In genomic region chr2:87468429-87468981, GRCh38 we compare ENCODE assay signal across 8 cellular contexts.
A peak's percentile ranks its signal among the peaks of the same experiment; 100 is the strongest.
DNase-seq lines count a peak whose midpoint lies in the region; ATAC-seq and TF ChIP-seq lines count a peak whose summit lies in the region.
"Not testable (repeated sequence)": the region's sequence is repeated elsewhere in the genome, so short reads cannot be mapped to it uniquely, and the experiment has no call there.

No MANE protein-coding gene starts in this region.

- in situ Hi-C loops in IMR-90 (cut with MboI; ENCODE audit: low sequenced_read_pairs); transverse colon (cut with MboI; ENCODE audit: low pct_ligation_motif_present in 1 of 4, low pct_unique_long_range_greater_than_20kb in 1 of 4, low sequenced_read_pairs in 3 of 4): not testable (repeated sequence)

- H2AFZ ChIP-seq in IMR-90 (replicated peaks; ENCODE audit: low read length, poor library complexity), result not testable (repeated sequence)

- not testable (repeated sequence) for H3K79me1 ChIP-seq in IMR-90 (ENCODE audit: low read depth in 1 of 2, low read length in 2 of 2)

- H2BK5ac ChIP-seq in IMR-90 (ENCODE audit: low read depth, low read length, poor library complexity, severe bottlenecking), result not testable (repeated sequence)

- intact Hi-C loops in IMR-90 (cut with micrococcal nuclease); transverse colon (cut with DNase I; ENCODE audit: low total_unique reads): not testable (repeated sequence)

- not testable (repeated sequence) for H3K36me3 ChIP-seq in CD4-positive, CD25-positive, alpha-beta regulatory T cell (ENCODE audit: control insufficient read depth, insufficient read depth, low read length); IMR-90 (ENCODE audit: control insufficient read depth, insufficient read depth, low read length); effector memory CD4-positive, alpha-beta T cell (ENCODE audit: control insufficient read depth, insufficient read depth, low read length); mucosa of rectum (ENCODE audit: control insufficient read depth in 2 of 2, insufficient read depth in 2 of 2, low read length in 2 of 2); transverse colon

- not testable (repeated sequence) for H3K9ac ChIP-seq in IMR-90 (ENCODE audit: low read depth, low read length); mucosa of rectum (ENCODE audit: low read depth in 1 of 2, low read length in 2 of 2)

- not testable (repeated sequence) for H3K27me3 Mint-ChIP-seq in CD4-positive, CD25-positive, alpha-beta regulatory T cell; T-helper 17 cell; activated CD8-positive, alpha-beta memory T cell treated with anti-CD3 and anti-CD28 coated beads, Interleukin-2, amount 10 ng/mL, durations not matched to agents 7 days and 5 days; activated naive CD4-positive, alpha-beta T cell treated with anti-CD3 and anti-CD28 coated beads, Interleukin-2, amount 50 U/mL, for 24 hours

- H3K27ac Mint-ChIP-seq in CD4-positive, CD25-positive, alpha-beta regulatory T cell, result peak overlapping the region in 2 of 3 donors; percentile 36 to 91
- H3K27ac Mint-ChIP-seq in T-helper 17 cell, result peak overlapping the region; percentile 94
- H3K27ac Mint-ChIP-seq in activated CD8-positive, alpha-beta memory T cell treated with anti-CD3 and anti-CD28 coated beads, Interleukin-2, amount 10 ng/mL, durations not matched to agents 7 days and 5 days, result peak overlapping the region; percentile 73
- peak overlapping the region; percentile 86 for H3K27ac Mint-ChIP-seq in activated naive CD4-positive, alpha-beta T cell treated with anti-CD3 and anti-CD28 coated beads, Interleukin-2, amount 50 U/mL, for 24 hours

- TF ChIP-seq RAD21 in IMR-90 (IDR thresholded peaks at IDR 0.05; ENCODE audit: low read length), result not testable (repeated sequence)

- not testable (repeated sequence) for TF ChIP-seq EP300 in transverse colon (IDR thresholded peaks at IDR 0.05; ENCODE audit: low read depth)

- not testable (repeated sequence) for H2AK9ac ChIP-seq in IMR-90 (replicated peaks; ENCODE audit: low read depth, low read length, poor library complexity)

- not testable (repeated sequence) for TF ChIP-seq CTCF in IMR-90 (conservative IDR thresholded peaks at IDR 0.05; ENCODE audit: low read depth, low read length); transverse colon (IDR thresholded peaks at IDR 0.05)

- not testable (repeated sequence) for H2BK20ac ChIP-seq in IMR-90 (ENCODE audit: low read depth, low read length)

- H2BK120ac ChIP-seq in IMR-90 (ENCODE audit: low read depth, low read length), result not testable (repeated sequence)

- not testable (repeated sequence) for H3K4me3 ChIP-seq in CD4-positive, CD25-positive, alpha-beta regulatory T cell (ENCODE audit: low read depth, low read length); IMR-90 (ENCODE audit: insufficient read depth, low read depth, low read length); effector memory CD4-positive, alpha-beta T cell (ENCODE audit: insufficient read depth, low read depth, low read length, poor library complexity, severe bottlenecking); mucosa of rectum (ENCODE audit: low read length in 2 of 2); transverse colon

- peaks cover 62% of the 10 kb centered on the region for H4K20me1 ChIP-seq in IMR-90 (ENCODE audit: insufficient read depth, low read length)

- not testable (repeated sequence) for H4K91ac ChIP-seq in IMR-90 (ENCODE audit: insufficient read depth, low read depth, low read length)

- not testable (repeated sequence) for ATAC-seq in CD4-positive, CD25-positive, alpha-beta regulatory T cell (ENCODE audit: low read depth in 2 of 2); IMR-90 (ENCODE audit: low read depth); T-helper 17 cell; activated CD8-positive, alpha-beta memory T cell treated with anti-CD3 and anti-CD28 coated beads, Interleukin-2, amount 10 ng/mL, durations not matched to agents 7 days and 5 days

- H3K4me3 Mint-ChIP-seq in CD4-positive, CD25-positive, alpha-beta regulatory T cell, result peak overlapping the region in 1 of 4 donors; percentile 32
- H3K4me3 Mint-ChIP-seq in T-helper 17 cell, result not testable (repeated sequence)
- peak overlapping the region; percentile 26 for H3K4me3 Mint-ChIP-seq in activated CD8-positive, alpha-beta memory T cell treated with anti-CD3 and anti-CD28 coated beads, Interleukin-2, amount 10 ng/mL, durations not matched to agents 7 days and 5 days
- peak overlapping the region; percentile 45 for H3K4me3 Mint-ChIP-seq in activated naive CD4-positive, alpha-beta T cell treated with anti-CD3 and anti-CD28 coated beads, Interleukin-2, amount 50 U/mL, for 24 hours

- dilution Hi-C loops in IMR-90 (cut with HindIII; ENCODE audit: low sequenced_read_pairs, unreplicated experiment), result not testable (repeated sequence)

- H3K18ac ChIP-seq in IMR-90 (ENCODE audit: low read depth, low read length), result 0 out of 2 replicates have a peak overlapping the region, but pooled peaks have one; percentile 27

- not testable (repeated sequence) for H3K56ac ChIP-seq in IMR-90 (ENCODE audit: extremely low read depth, insufficient read depth, low read length)

- no CpG with 5 or more reads among the region's 12 CpGs for WGBS in IMR-90 (ENCODE audit: extremely low coverage in 2 of 2, insufficient read length in 1 of 2), 2 experiments
- WGBS in transverse colon (ENCODE audit: low coverage in 1 of 2), 2 donors, result 78 to 100% methylated on average over 1 to 11 of the region's 12 CpGs

- peaks cover 10 to 52% (median 25%) of the 10 kb centered on the region in 4 donors for H3K4me1 Mint-ChIP-seq in CD4-positive, CD25-positive, alpha-beta regulatory T cell
- H3K4me1 Mint-ChIP-seq in T-helper 17 cell, result not testable (repeated sequence)
- H3K4me1 Mint-ChIP-seq in activated CD8-positive, alpha-beta memory T cell treated with anti-CD3 and anti-CD28 coated beads, Interleukin-2, amount 10 ng/mL, durations not matched to agents 7 days and 5 days, result peaks cover 53% of the 10 kb centered on the region
- peaks cover 48% of the 10 kb centered on the region for H3K4me1 Mint-ChIP-seq in activated naive CD4-positive, alpha-beta T cell treated with anti-CD3 and anti-CD28 coated beads, Interleukin-2, amount 50 U/mL, for 24 hours

- H2AK5ac ChIP-seq in IMR-90 (ENCODE audit: low read depth, low read length), result not testable (repeated sequence)

- TF ChIP-seq POLR2A in IMR-90 (IDR thresholded peaks at IDR 0.05; ENCODE audit: low read depth, low read length); transverse colon (IDR thresholded peaks at IDR 0.05): not testable (repeated sequence)

- H4K8ac ChIP-seq in IMR-90 (ENCODE audit: low read depth in 2 of 2, low read length in 2 of 2), result not testable (repeated sequence)

- peaks cover 35% of the 10 kb centered on the region for H3K4me1 ChIP-seq in CD4-positive, CD25-positive, alpha-beta regulatory T cell (ENCODE audit: control insufficient read depth, insufficient read depth, low read length, poor library complexity, severe bottlenecking)
- H3K4me1 ChIP-seq in IMR-90 (ENCODE audit: control insufficient read depth, insufficient read depth, low read length), result peaks cover 15% of the 10 kb centered on the region
- H3K4me1 ChIP-seq in effector memory CD4-positive, alpha-beta T cell (ENCODE audit: control insufficient read depth, insufficient read depth, low read length, poor library complexity, severe bottlenecking); mucosa of rectum (ENCODE audit: control insufficient read depth in 2 of 2, insufficient read depth in 2 of 2, low read length in 2 of 2); transverse colon: not testable (repeated sequence)

- not testable (repeated sequence) for BruUV-seq in IMR-90 (replicated peaks; lab: Mats Ljungman, UMichigan)

- H3K4me2 ChIP-seq in IMR-90 (ENCODE audit: low read depth, low read length), result not testable (repeated sequence)

- not testable (repeated sequence) for H2BK15ac ChIP-seq in IMR-90 (ENCODE audit: low read depth, low read length)

- H3K23ac ChIP-seq in IMR-90 (ENCODE audit: low read depth, low read length), result not testable (repeated sequence)

- not testable (repeated sequence) for H3K14ac ChIP-seq in IMR-90 (replicated peaks; ENCODE audit: low read depth, low read length)

- CTCF ChIA-PET in IMR-90 (lab: Yijun Ruan, JAX), result interaction anchor here (0.5 kb wide), 1 partner anchor 50 kb away, joined by 3 read pairs; no protein-coding TSS in a partner anchor
- CTCF ChIA-PET in activated CD8-positive, alpha-beta memory T cell treated with anti-CD3 and anti-CD28 coated beads, Interleukin-2, amount 10 ng/mL, durations not matched to agents 7 days and 5 days (lab: Charles Lee), result not testable (repeated sequence)

- not testable (repeated sequence) for H3K9me3 ChIP-seq in CD4-positive, CD25-positive, alpha-beta regulatory T cell (ENCODE audit: control insufficient read depth in 2 of 2, low read length in 2 of 2); IMR-90 (ENCODE audit: control insufficient read depth, insufficient read depth, low read length); T-helper 17 cell (ENCODE audit: control insufficient read depth, low read length, poor library complexity, severe bottlenecking); effector memory CD4-positive, alpha-beta T cell (ENCODE audit: control insufficient read depth, low read length); mucosa of rectum (ENCODE audit: control insufficient read depth in 2 of 2, low read length in 2 of 2); transverse colon

- POLR2A ChIA-PET in IMR-90 (lab: Charles Lee; ENCODE audit: unreplicated experiment), result not testable (repeated sequence)

- H3K9me3 Mint-ChIP-seq in CD4-positive, CD25-positive, alpha-beta regulatory T cell; activated CD8-positive, alpha-beta memory T cell treated with anti-CD3 and anti-CD28 coated beads, Interleukin-2, amount 10 ng/mL, durations not matched to agents 7 days and 5 days (ENCODE audit: low read depth); activated naive CD4-positive, alpha-beta T cell treated with anti-CD3 and anti-CD28 coated beads, Interleukin-2, amount 50 U/mL, for 24 hours: not testable (repeated sequence)

- not testable (repeated sequence) for H3K27me3 ChIP-seq in CD4-positive, CD25-positive, alpha-beta regulatory T cell (ENCODE audit: control insufficient read depth, insufficient read depth, low read length); IMR-90 (ENCODE audit: control insufficient read depth, insufficient read depth, low read length); effector memory CD4-positive, alpha-beta T cell (replicated peaks; ENCODE audit: control insufficient read depth, insufficient read depth, low read length, poor library complexity, severe bottlenecking); mucosa of rectum (ENCODE audit: control insufficient read depth in 2 of 2, insufficient read depth in 2 of 2, low read length in 2 of 2); transverse colon

- H3K27ac ChIP-seq in CD4-positive, CD25-positive, alpha-beta regulatory T cell (ENCODE audit: insufficient read depth, low read length, poor library complexity, severe bottlenecking), result peak overlapping the region; percentile 55
- H3K27ac ChIP-seq in IMR-90 (ENCODE audit: insufficient read depth, low read length) (peak overlapping the region; percentile 26), mucosa of rectum (ENCODE audit: low read depth in 2 of 2, low read length in 2 of 2) (peak overlapping the region; percentile 16 to 47), transverse colon (peak overlapping the region; percentile 9 to 48 (median 34))
- peak overlapping the region; percentile 11 for H3K27ac ChIP-seq in effector memory CD4-positive, alpha-beta T cell (ENCODE audit: insufficient read depth, low read length, poor library complexity, severe bottlenecking)

- not testable (repeated sequence) for H3K4ac ChIP-seq in IMR-90 (ENCODE audit: low read depth, low read length)

- not testable (repeated sequence) for H3K36me3 Mint-ChIP-seq in CD4-positive, CD25-positive, alpha-beta regulatory T cell; T-helper 17 cell (ENCODE audit: low read depth); activated CD8-positive, alpha-beta memory T cell treated with anti-CD3 and anti-CD28 coated beads, Interleukin-2, amount 10 ng/mL, durations not matched to agents 7 days and 5 days
- peaks cover 11% of the 10 kb centered on the region for H3K36me3 Mint-ChIP-seq in activated naive CD4-positive, alpha-beta T cell treated with anti-CD3 and anti-CD28 coated beads, Interleukin-2, amount 50 U/mL, for 24 hours

- DNase-seq in CD4-positive, CD25-positive, alpha-beta regulatory T cell; IMR-90; T-helper 17 cell; activated CD8-positive, alpha-beta memory T cell treated with anti-CD3 and anti-CD28 coated beads, Interleukin-2, amount 10 ng/mL, durations not matched to agents 7 days and 5 days; effector memory CD4-positive, alpha-beta T cell; transverse colon: not testable (repeated sequence)

- not testable (repeated sequence) for H3K9me1 ChIP-seq in IMR-90 (ENCODE audit: insufficient read depth, low read length)

- H4K5ac ChIP-seq in IMR-90 (ENCODE audit: low read depth, low read length), result peak overlapping the region; percentile 63; the same call in 1 of the 2 replicates
